In genomic region chr13:27868639-27869435, GRCh38 we compare ENCODE assay signal across 1 cellular context.
TF ChIP-seq lines count a peak whose summit lies in the region.

No MANE protein-coding gene starts in this region.

TF ChIP-seq in K562, 482 proteins besides CTCF, POLR2A, EP300 and RAD21 (continued from another document):
- no peak for TF ChIP-seq E2F5 (CRISPR knock-in tag; IDR thresholded peaks at IDR 0.05)
- no peak for TF ChIP-seq ZBTB17 (CRISPR knock-in tag; IDR thresholded peaks at IDR 0.05)
- TF ChIP-seq XRCC5 (IDR thresholded peaks at IDR 0.05; ENCODE audit: low read depth, low read length) = no peak
- TF ChIP-seq ZNF121 (CRISPR knock-in tag; conservative IDR thresholded peaks at IDR 0.05) = no peak
- TF ChIP-seq CAMTA2 (CRISPR knock-in tag; conservative IDR thresholded peaks at IDR 0.05) = no peak
- no peak for TF ChIP-seq ZNF644 (tag; IDR thresholded peaks at IDR 0.05; ENCODE audit: low read depth)
- TF ChIP-seq ZNF24 (IDR thresholded peaks at IDR 0.05) = no peak
- no peak for TF ChIP-seq SETDB1 (IDR thresholded peaks at IDR 0.05; ENCODE audit: low read length)
- no peak for TF ChIP-seq ATF7 (IDR thresholded peaks at IDR 0.05)
- no peak for TF ChIP-seq ASH1L (IDR thresholded peaks at IDR 0.05; ENCODE audit: borderline replicate concordance, low read depth, partially characterized antibody)
- no peak for TF ChIP-seq ZNF280B (CRISPR knock-in tag; IDR thresholded peaks at IDR 0.05)
- no peak for TF ChIP-seq TSC22D4 (tag; IDR thresholded peaks at IDR 0.05)
- no peak for TF ChIP-seq ZHX1 (conservative IDR thresholded peaks at IDR 0.05; ENCODE audit: low read length)
- no peak for TF ChIP-seq BACH1 (tag; IDR thresholded peaks at IDR 0.05)
